11 cellular contexts compared by ENCODE assay signal in genomic region chr9:69645488-69645887, GRCh38. TPM values are rescaled to one million over a fixed set of nuclear protein-coding genes. Genes with fewer than 3 reads are reported as not detected.
DNase-seq lines count a peak whose midpoint lies in the region; TF ChIP-seq lines count a peak whose summit lies in the region.
"Had no signal": no experiment of that assay in that cellular context is flagged by ENCODE, and none has a peak within 500 bp of the region (broad histone marks: within the 10 kb centered on the region; RNA-seq: fewer than 3 reads in every experiment).

No MANE protein-coding gene starts in this region.

- TF ChIP-seq POLR2A in transverse colon (IDR thresholded peaks at IDR 0.05) (no peak), Peyer's patch (IDR thresholded peaks at IDR 0.05) (no peak)

- no peak overlapping the region for H3K4me3 ChIP-seq in transverse colon
- H3K4me3 ChIP-seq in Peyer's patch = no peak overlapping the region
- H3K4me3 ChIP-seq: smooth muscle cell had no signal

- H3K27me3 ChIP-seq in transverse colon (no peaks in the 10 kb centered on the region), Peyer's patch (no peaks in the 10 kb centered on the region)

- H3K9me3 ChIP-seq in transverse colon = no peaks in the 10 kb centered on the region
- H3K9me3 ChIP-seq in Peyer's patch = no peaks in the 10 kb centered on the region

- intact Hi-C loops in transverse colon (cut with DNase I; ENCODE audit: low total_unique reads) = no loop called here

- H3K36me3 ChIP-seq in transverse colon (no peaks in the 10 kb centered on the region), Peyer's patch (no peaks in the 10 kb centered on the region)

- no peak for TF ChIP-seq EP300 in transverse colon (IDR thresholded peaks at IDR 0.05; ENCODE audit: low read depth)

- H3K4me1 ChIP-seq in transverse colon (peaks cover 0 to 7% (median 0%) of the 10 kb centered on the region in 4 donors), Peyer's patch (no peaks in the 10 kb centered on the region)

- in situ Hi-C loops in SK-MEL-5 (cut with HindIII; ENCODE audit: low pct_unique_long_range_greater_than_20kb, low sequenced_read_pairs) (no loop called here), transverse colon (cut with MboI; ENCODE audit: low pct_ligation_motif_present in 1 of 4, low pct_unique_long_range_greater_than_20kb in 1 of 4, low sequenced_read_pairs in 3 of 4) (no loop called here)

- TF ChIP-seq CTCF in transverse colon (IDR thresholded peaks at IDR 0.05) (no peak), GM10248 (IDR thresholded peaks at IDR 0.05; ENCODE audit: control extremely low read depth, extremely low read depth, low read depth, missing control alignments) (no peak), Peyer's patch (IDR thresholded peaks at IDR 0.05) (no peak)

- CTCF ChIA-PET in GM10248 (lab: Yijun Ruan, JAX) = interaction anchor here (1.1 kb wide), 1 partner anchor 11 kb away, joined by 4 read pairs; no protein-coding TSS in a partner anchor

- POLR2A ChIA-PET in GM10248 (lab: Yijun Ruan, JAX) = no interaction called here

- peak; percentile 55 for DNase-seq in SIG-M5 treated with dmso at 0.1 percent for 504 hours (lab: John Stamatoyannopoulos, UW; ENCODE audit: unreplicated experiment)
- DNase-seq in SIG-M5 (lab: John Stamatoyannopoulos, UW) = no peak
- peak; percentile 27 for DNase-seq in SK-MEL-5 (ENCODE audit: low read depth, low spot score)
- peak; percentile 21 for DNase-seq in kidney tubule cell (ENCODE audit: low spot score)
- peak; percentile 56 for DNase-seq in transverse colon
- DNase-seq in KG1 (lab: John Stamatoyannopoulos, UW) = no peak
- DNase-seq in GM10248 (ENCODE audit: extremely low spot score) = no peak
- no peak for DNase-seq in Peyer's patch
- DNase-seq: activated CD8-positive, alpha-beta memory T cell treated with anti-CD3 and anti-CD28 coated beads, Interleukin-2, amount 50 U/mL, for 4 hours; NCI-H226 had no signal

- H3K27ac ChIP-seq in transverse colon (no peak overlapping the region), Peyer's patch (no peak overlapping the region)

- 57% methylated on average over 10 of the region's 10 CpGs; no CpG with 5 or more reads in 1 of the 2 donors for WGBS in transverse colon (ENCODE audit: low coverage in 1 of 2), 2 donors

RNA-seq across cellular contexts. Expression of gene APBA1, which starts 26.7 kb away (rescaled TPM):
- 0.53 and 1.0 TPM in 2 replicates for total RNA-seq in SK-MEL-5 (2014; rRNA removed; shearing (Covaris generic))
- polyA plus RNA-seq in SK-MEL-5 (2015; cell fraction: cytosol; rRNA removed) = 1.3 and 2.1 TPM in 2 replicates
- 0.75 and 0.85 TPM in 2 replicates for polyA plus RNA-seq in SK-MEL-5 (2015; cell fraction: nucleus; rRNA removed)
- total RNA-seq in transverse colon = 10 to 100 TPM in 2 of 4 donors, 1 to 10 TPM in 2; 7.6 to 11.6 (median 10.2) TPM
- 10 to 100 TPM in 1 of 4 donors, 1 to 10 TPM in 2, under 1 TPM in 1; 0.88 to 14.9 (median 3.9) TPM for total RNA-seq in Peyer's patch

Comparison
In these comparisons a context has a peak if more than half of its experiments do, and no peak if none do; other contexts are left out.
1. DNase-seq: peak in SIG-M5 treated with dmso at 0.1 percent for 504 hours (single experiment), SK-MEL-5 (single experiment), kidney tubule cell (single experiment) and transverse colon (single experiment); none in SIG-M5 (single experiment), KG1 (single experiment), GM10248 (single experiment) and Peyer's patch (0 of 3).